Comparison of ENCODE assay signal across 1 cellular context in the genomic region with DNA sequence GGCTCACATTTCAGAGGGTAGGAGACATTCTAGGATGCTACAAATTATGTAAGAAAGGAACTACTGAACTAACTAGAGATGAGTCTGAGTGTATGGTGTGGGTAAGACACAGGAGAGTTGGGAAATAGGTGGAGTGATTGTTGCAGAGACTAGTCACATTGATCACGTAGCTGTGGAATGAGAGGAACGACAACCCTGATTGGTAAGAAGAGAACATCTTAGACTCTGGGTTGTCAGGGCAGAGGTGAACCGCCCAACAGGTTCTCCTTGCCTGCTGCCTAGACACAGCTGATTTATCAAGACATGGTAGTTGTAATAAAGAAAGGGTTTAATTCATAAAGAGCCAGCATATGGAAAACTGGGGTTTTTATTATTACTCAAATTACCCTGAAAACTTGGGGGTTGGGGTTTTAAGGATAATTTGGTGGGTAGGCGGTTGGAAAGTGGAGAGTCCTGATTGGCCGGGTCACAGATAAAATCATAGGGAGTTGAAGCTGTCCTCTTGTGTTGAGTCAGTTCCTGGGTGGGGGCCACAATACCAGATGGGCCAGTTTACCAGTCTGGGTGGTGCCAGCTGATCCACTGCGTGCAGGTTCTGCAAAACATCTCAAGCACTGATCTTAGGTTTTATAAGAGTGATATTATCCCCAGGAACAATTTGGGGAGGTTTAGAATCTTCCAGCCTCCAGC.
A peak's percentile ranks its signal among the peaks of the same experiment; 100 is the strongest.
TF ChIP-seq lines count a peak whose summit lies in the region.

No MANE protein-coding gene starts in this region.

TF ChIP-seq in K562, 482 proteins besides CTCF, POLR2A, EP300 and RAD21:
- TF ChIP-seq ZNF589 (CRISPR knock-in tag; IDR thresholded peaks at IDR 0.05; ENCODE audit: low read depth) (0 out of 2 replicates have a peak, but pooled peaks have one; percentile 20), FOSL1 (tag; conservative IDR thresholded peaks at IDR 0.05) (peak; percentile 62), VEZF1 (CRISPR knock-in tag; IDR thresholded peaks at IDR 0.05) (peak; percentile 58), GABPB2 (CRISPR knock-in tag; conservative IDR thresholded peaks at IDR 0.05) (no peak), ZNF512 (tag; IDR thresholded peaks at IDR 0.05) (no peak), MITF (IDR thresholded peaks at IDR 0.05) (no peak)
